ENCODE assay signal across 14 cellular contexts in genomic region chr3:119184808-119185690, GRCh38. TPM values are rescaled to one million over a fixed set of nuclear protein-coding genes. Genes with fewer than 3 reads are reported as not detected.
DNase-seq lines count a peak whose midpoint lies in the region; FAIRE-seq and TF ChIP-seq lines count a peak whose summit lies in the region.
"Had no signal": no experiment of that assay in that cellular context is flagged by ENCODE, and none has a peak within 500 bp of the region (broad histone marks: within the 10 kb centered on the region; RNA-seq: fewer than 3 reads in every experiment).

No MANE protein-coding gene starts in this region.

- H2AFZ ChIP-seq in astrocyte (ENCODE audit: low read depth, low read length) (no peak overlapping the region), keratinocyte (ENCODE audit: control insufficient read depth, low read length) (no peak overlapping the region)

- no peaks in the 10 kb centered on the region for H3K27me3 Mint-ChIP-seq in astrocyte (ENCODE audit: low read depth, unreplicated experiment)

- H4K20me1 ChIP-seq in astrocyte (ENCODE audit: insufficient read depth, low read length) (no peaks in the 10 kb centered on the region), keratinocyte (ENCODE audit: control insufficient read depth, extremely low read depth, insufficient read depth, low read length) (no peaks in the 10 kb centered on the region)

- H3K4me1 ChIP-seq in astrocyte (ENCODE audit: insufficient read depth, low read length), result peaks cover 10% of the 10 kb centered on the region
- H3K4me1 ChIP-seq in keratinocyte (ENCODE audit: control insufficient read depth, extremely low read depth, insufficient read depth, low read length), result peaks cover 38% of the 10 kb centered on the region
- H3K4me1 ChIP-seq in SJCRH30, result no peaks in the 10 kb centered on the region
- H3K4me1 ChIP-seq in suprapubic skin, result no peaks in the 10 kb centered on the region
- H3K4me1 ChIP-seq: spleen had no signal

- no peak for TF ChIP-seq EP300 in suprapubic skin (IDR thresholded peaks at IDR 0.05)

- peak; percentile 82 for DNase-seq in AG04449 (ENCODE audit: low read depth, low spot score)
- DNase-seq in GM04504 (ENCODE audit: low read depth), result peak; percentile 51
- peak; percentile 92 for DNase-seq in astrocyte (ENCODE audit: low read depth)
- DNase-seq in keratinocyte (ENCODE audit: low read depth, low spot score), result no peak
- DNase-seq in NCI-H1105 treated with DMSO at 0.1 percent for 48 hours (lab: John Stamatoyannopoulos, UW), result no peak
- DNase-seq in SJCRH30, result no peak
- no peak for DNase-seq in suprapubic skin (ENCODE audit: low spot score in 2 of 2)
- DNase-seq in D721Med (ENCODE audit: insufficient read length, low spot score), result no peak
- DNase-seq: anterior cingulate cortex; CD8-positive, alpha-beta T cell; KBM-7; NCI-H2171; spleen had no signal

- TF ChIP-seq POLR2A in suprapubic skin (IDR thresholded peaks at IDR 0.05), result no peak

- WGBS in suprapubic skin, result 83% methylated on average over 7 of the region's 7 CpGs

- POLR2A ChIA-PET in AG04449 (lab: Yijun Ruan, JAX), result interaction anchor here (1.6 kb wide), 1 partner anchor 56 kb away, joined by 6 read pairs; the partner anchor contains the start of gene B4GALT4

- H3K9ac ChIP-seq in astrocyte (ENCODE audit: low read length), result no peak overlapping the region
- H3K9ac ChIP-seq in keratinocyte (ENCODE audit: control insufficient read depth, extremely low read depth, insufficient read depth, low read length), result no peak overlapping the region

- no peaks in the 10 kb centered on the region for H3K79me2 ChIP-seq in astrocyte (ENCODE audit: insufficient read depth, low read length)
- no peaks in the 10 kb centered on the region for H3K79me2 ChIP-seq in keratinocyte (ENCODE audit: control insufficient read depth, insufficient read depth, low read length)

- no peaks in the 10 kb centered on the region for H3K36me3 Mint-ChIP-seq in astrocyte (ENCODE audit: low read depth, unreplicated experiment)
- H3K36me3 Mint-ChIP-seq: CD8-positive, alpha-beta T cell had no signal

- H3K9me3 ChIP-seq in astrocyte (ENCODE audit: insufficient read depth, low read depth, low read length), result no peaks in the 10 kb centered on the region
- no peaks in the 10 kb centered on the region for H3K9me3 ChIP-seq in keratinocyte (ENCODE audit: control insufficient read depth, low read depth, low read length)
- no peaks in the 10 kb centered on the region for H3K9me3 ChIP-seq in SJCRH30 (replicated peaks)
- no peaks in the 10 kb centered on the region for H3K9me3 ChIP-seq in suprapubic skin
- H3K9me3 ChIP-seq: spleen had no signal

- H3K27ac ChIP-seq in astrocyte (ENCODE audit: low read depth, low read length), result peak overlapping the region; percentile 46
- peak overlapping the region; percentile 37 for H3K27ac ChIP-seq in keratinocyte (ENCODE audit: control insufficient read depth, insufficient read depth, low read length)
- H3K27ac ChIP-seq in SJCRH30, result no peak overlapping the region
- H3K27ac ChIP-seq in suprapubic skin, result no peak overlapping the region
- H3K27ac ChIP-seq: spleen had no signal

- H3K4me3 Mint-ChIP-seq in astrocyte (ENCODE audit: unreplicated experiment), result no peak overlapping the region
- H3K4me3 Mint-ChIP-seq: CD8-positive, alpha-beta T cell had no signal

- dilution Hi-C loops in keratinocyte (cut with MboI; ENCODE audit: extremely low pct_ligation_motif_present, low sequenced_read_pairs), result no loop called here

- peak; percentile 97 for FAIRE-seq in astrocyte (lab: Jason Lieb, UNC)
- peak; percentile 96 for FAIRE-seq in keratinocyte (lab: Jason Lieb, UNC)
- no peak for FAIRE-seq in D721Med (lab: Jason Lieb, UNC)
- FAIRE-seq: endometrium had no signal

- H3K9me3 Mint-ChIP-seq in astrocyte (ENCODE audit: unreplicated experiment), result no peaks in the 10 kb centered on the region
- H3K9me3 Mint-ChIP-seq: CD8-positive, alpha-beta T cell had no signal

- no peaks in the 10 kb centered on the region for H3K36me3 ChIP-seq in astrocyte (ENCODE audit: insufficient read depth, low read length)
- H3K36me3 ChIP-seq in keratinocyte (ENCODE audit: control insufficient read depth in 2 of 2, extremely low read depth in 1 of 2, insufficient read depth in 2 of 2, low read length in 2 of 2), result no peaks in the 10 kb centered on the region
- no peaks in the 10 kb centered on the region for H3K36me3 ChIP-seq in SJCRH30
- no peaks in the 10 kb centered on the region for H3K36me3 ChIP-seq in suprapubic skin
- H3K36me3 ChIP-seq: spleen had no signal

- H3K27me3 ChIP-seq in astrocyte (ENCODE audit: insufficient read depth, low read length), result no peaks in the 10 kb centered on the region
- H3K27me3 ChIP-seq in keratinocyte (ENCODE audit: control insufficient read depth, extremely low read depth, insufficient read depth, low read length), result no peaks in the 10 kb centered on the region
- H3K27me3 ChIP-seq in SJCRH30, result no peaks in the 10 kb centered on the region; the same call in 1 of the 2 replicates
- H3K27me3 ChIP-seq in suprapubic skin, result no peaks in the 10 kb centered on the region
- H3K27me3 ChIP-seq: spleen had no signal

- CTCF ChIA-PET in AG04449 (lab: Yijun Ruan, JAX), result interaction anchor here (1.1 kb wide), 1 partner anchor 56 kb away, joined by 3 read pairs; no protein-coding TSS in a partner anchor

- no peaks in the 10 kb centered on the region for H3K9me1 ChIP-seq in keratinocyte (ENCODE audit: control insufficient read depth, extremely low read depth, insufficient read depth, low read length)

- peaks cover 5% of the 10 kb centered on the region for H3K4me1 Mint-ChIP-seq in astrocyte (ENCODE audit: low read depth, unreplicated experiment)

- H3K4me2 ChIP-seq in astrocyte (ENCODE audit: low read length), result peak overlapping the region; percentile 29
- H3K4me2 ChIP-seq in keratinocyte (ENCODE audit: control insufficient read depth, extremely low read depth, insufficient read depth, low read depth, low read length), result peak overlapping the region; percentile 33

- H3K4me3 ChIP-seq in AG04449 (ENCODE audit: low read depth, low read length), result no peak overlapping the region
- no peak overlapping the region for H3K4me3 ChIP-seq in astrocyte (ENCODE audit: insufficient read depth, low read depth, low read length)
- H3K4me3 ChIP-seq in keratinocyte (ENCODE audit: control insufficient read depth in 2 of 3, extremely low read depth in 1 of 3, insufficient read depth in 2 of 3, low read depth in 1 of 3, low read length in 3 of 3), result no peak overlapping the region
- no peak overlapping the region for H3K4me3 ChIP-seq in SJCRH30
- no peak overlapping the region for H3K4me3 ChIP-seq in suprapubic skin
- H3K4me3 ChIP-seq: spleen had no signal

- TF ChIP-seq CTCF in AG04449 (IDR thresholded peaks at IDR 0.05; ENCODE audit: insufficient read depth, low read length, missing control alignments), result no peak
- no peak for TF ChIP-seq CTCF in astrocyte (IDR thresholded peaks at IDR 0.05; ENCODE audit: insufficient read depth, low read depth, low read length)
- TF ChIP-seq CTCF in keratinocyte (optimal IDR thresholded peaks at IDR 0.05 in 1 of 3, IDR thresholded peaks at IDR 0.05 in 1 of 3, conservative IDR thresholded peaks at IDR 0.05 in 1 of 3; ENCODE audit: extremely low read depth in 1 of 3, insufficient read depth in 2 of 3, low read length in 3 of 3), result no peak
- no peak for TF ChIP-seq CTCF in suprapubic skin (IDR thresholded peaks at IDR 0.05)
- no peak for TF ChIP-seq CTCF in D721Med (IDR thresholded peaks at IDR 0.05; ENCODE audit: insufficient read depth, missing control alignments)

- no peak overlapping the region for H3K27ac Mint-ChIP-seq in astrocyte (ENCODE audit: unreplicated experiment)
- H3K27ac Mint-ChIP-seq: CD8-positive, alpha-beta T cell had no signal

RNA-seq across cellular contexts. Expression of gene UPK1B, which starts 11.7 kb away (rescaled TPM):
- 0.14 TPM in 2 replicates for total RNA-seq in astrocyte
- polyA plus RNA-seq in keratinocyte, result 23.7 to 82.5 TPM (median 54.6 TPM) in 3 replicates
- polyA plus RNA-seq in keratinocyte (2011; ENCODE audit: low read depth), result 11.8 TPM
- 28.4 and 58.0 TPM in 2 replicates for polyA plus RNA-seq in keratinocyte (2011; cell fraction: cytosol; rRNA removed)
- polyA plus RNA-seq in keratinocyte (2011; cell fraction: nucleus; rRNA removed), result 67.1 and 78.9 TPM in 2 replicates
- polyA plus RNA-seq in keratinocyte (2012; ENCODE audit: low replicate concordance), result 18.3 and 22.0 TPM in 2 replicates
- polyA minus RNA-seq in keratinocyte, result 17.7 to 64.8 TPM (median 31.9 TPM) in 3 replicates
- polyA minus RNA-seq in keratinocyte (2011; cell fraction: cytosol; rRNA and poly(A)+ RNA removed), result 30.7 TPM
- polyA minus RNA-seq in keratinocyte (2011; cell fraction: nucleus; rRNA and poly(A)+ RNA removed), result 34.2 and 51.8 TPM in 2 replicates
- not detected in 2 replicates for total RNA-seq in SJCRH30 (2014; rRNA removed; shearing (Covaris generic))
- 1 to 10 TPM in 2 of 4 donors, not detected in 2; 2.1 to 2.2 TPM for total RNA-seq in suprapubic skin
- total RNA-seq: CD8-positive, alpha-beta T cell; spleen had no signal
- polyA plus RNA-seq: spleen had no signal

RNA-seq across cellular contexts. Expression of gene TEX55, which starts 39.1 kb away (rescaled TPM):
- total RNA-seq in astrocyte (not detected in 2 replicates), suprapubic skin (not detected)
- polyA plus RNA-seq in keratinocyte, result not detected in 3 replicates
- polyA plus RNA-seq in keratinocyte (2011; ENCODE audit: low read depth), result not detected
- polyA plus RNA-seq in keratinocyte (2011; cell fraction: cytosol; rRNA removed), result not detected in 2 replicates
- polyA plus RNA-seq in keratinocyte (2011; cell fraction: nucleus; rRNA removed), result not detected in 2 replicates
- not detected in 2 replicates for polyA plus RNA-seq in keratinocyte (2012; ENCODE audit: low replicate concordance)
- not detected in 3 replicates for polyA minus RNA-seq in keratinocyte
- not detected for polyA minus RNA-seq in keratinocyte (2011; cell fraction: cytosol; rRNA and poly(A)+ RNA removed)
- polyA minus RNA-seq in keratinocyte (2011; cell fraction: nucleus; rRNA and poly(A)+ RNA removed), result not detected in 2 replicates
- total RNA-seq in SJCRH30 (2014; rRNA removed; shearing (Covaris generic)), result 0.10 and 0.13 TPM in 2 replicates
- total RNA-seq: CD8-positive, alpha-beta T cell; spleen had no signal
- polyA plus RNA-seq: spleen had no signal

RNA-seq across cellular contexts. Expression of gene B4GALT4, which starts 55.6 kb away (rescaled TPM):
- total RNA-seq in astrocyte (36.7 and 45.4 TPM in 2 replicates), suprapubic skin (10 to 100 TPM; 13.6 to 19.4 (median 16.1) TPM)
- 26.0 to 43.3 TPM (median 29.4 TPM) in 3 replicates for polyA plus RNA-seq in keratinocyte
- polyA plus RNA-seq in keratinocyte (2011; ENCODE audit: low read depth), result 77.7 TPM
- polyA plus RNA-seq in keratinocyte (2011; cell fraction: cytosol; rRNA removed), result 17.5 and 19.2 TPM in 2 replicates
- 33.1 and 43.3 TPM in 2 replicates for polyA plus RNA-seq in keratinocyte (2011; cell fraction: nucleus; rRNA removed)
- polyA plus RNA-seq in keratinocyte (2012; ENCODE audit: low replicate concordance), result 23.0 and 33.6 TPM in 2 replicates
- polyA minus RNA-seq in keratinocyte, result 11.9 to 23.7 TPM (median 22.4 TPM) in 3 replicates
- 23.2 TPM for polyA minus RNA-seq in keratinocyte (2011; cell fraction: cytosol; rRNA and poly(A)+ RNA removed)
- polyA minus RNA-seq in keratinocyte (2011; cell fraction: nucleus; rRNA and poly(A)+ RNA removed), result 13.4 and 22.0 TPM in 2 replicates
- 17.2 and 19.2 TPM in 2 replicates for total RNA-seq in SJCRH30 (2014; rRNA removed; shearing (Covaris generic))

Comparison
In these comparisons a context has a peak if more than half of its experiments do, and no peak if none do; other contexts are left out.
1. DNase-seq: peak in AG04449 (single experiment), GM04504 (single experiment) and astrocyte (single experiment); none in keratinocyte (single experiment), NCI-H1105 treated with DMSO at 0.1 percent for 48 hours (single experiment), SJCRH30 (0 of 2), suprapubic skin (0 of 2) and D721Med (single experiment).
2. H3K27ac ChIP-seq: peak in astrocyte (single experiment) and keratinocyte (single experiment); none in SJCRH30 (single experiment) and suprapubic skin (single experiment).